9 cellular contexts compared by ENCODE assay signal in the genomic region with DNA sequence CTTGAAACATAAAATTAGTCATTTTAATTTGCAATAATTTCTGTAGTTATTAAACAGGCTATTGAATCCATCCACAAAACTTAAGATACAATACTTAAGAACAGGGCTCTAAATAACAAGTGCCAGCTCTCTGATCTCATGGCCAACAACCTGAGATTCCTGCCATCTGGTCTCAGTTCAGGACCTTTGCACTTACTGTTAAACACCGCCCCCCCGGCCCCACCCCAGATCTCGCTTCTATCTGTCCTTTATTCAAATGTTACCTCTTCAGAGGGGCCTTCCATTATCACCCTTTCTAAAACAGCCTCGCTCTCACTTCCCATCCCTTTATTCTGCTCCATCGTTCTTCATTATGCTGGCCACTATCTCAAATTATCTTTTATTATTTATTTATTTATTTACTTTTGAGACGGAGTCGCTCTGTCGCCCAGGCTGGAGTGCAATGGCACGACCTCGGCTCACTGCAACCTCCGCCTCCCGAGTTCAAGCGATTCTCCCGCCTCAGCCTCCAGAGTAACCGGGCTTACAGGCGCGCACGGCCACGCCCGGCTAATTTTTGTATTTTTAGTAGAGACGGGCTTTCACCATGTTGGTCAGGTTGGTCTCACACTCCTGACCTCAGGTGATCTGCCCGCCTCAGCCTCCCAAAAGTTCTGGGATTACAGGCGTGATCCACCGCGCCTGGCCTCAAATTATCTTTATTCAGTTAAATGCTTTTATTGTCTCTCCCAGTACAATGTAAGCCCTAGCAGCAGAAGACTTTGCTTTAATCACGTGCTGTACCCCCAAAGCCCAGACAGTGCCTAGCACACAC. TPM values are rescaled to one million over a fixed set of nuclear protein-coding genes. Genes with fewer than 3 reads are reported as not detected.
DNase-seq lines count a peak whose midpoint lies in the region; ATAC-seq and TF ChIP-seq lines count a peak whose summit lies in the region.
"Had no signal": no experiment of that assay in that cellular context is flagged by ENCODE, and none has a peak within 500 bp of the region (broad histone marks: within the 10 kb centered on the region; RNA-seq: fewer than 3 reads in every experiment).

No MANE protein-coding gene starts in this region.

- no peaks in the 10 kb centered on the region for H3K36me3 ChIP-seq in smooth muscle cell (ENCODE audit: low read depth)

- POLR2A ChIA-PET in WTC11 (lab: Charles Lee): no interaction called here

- peak overlapping the region; percentile 86 for H3K4me2 ChIP-seq in smooth muscle cell

- peak overlapping the region; percentile 96 for H3K4me3 Mint-ChIP-seq in WTC11

- peak overlapping the region; percentile 99 for H3K27ac Mint-ChIP-seq in WTC11

- TF ChIP-seq CTCF in HFF-Myc (IDR thresholded peaks at IDR 0.05; ENCODE audit: low read depth, low read length, missing control alignments) (no peak), WTC11 (IDR thresholded peaks at IDR 0.05) (no peak), smooth muscle cell (IDR thresholded peaks at IDR 0.05; ENCODE audit: borderline replicate concordance, insufficient read depth, poor library complexity, severe bottlenecking) (no peak)

- H3K4me1 ChIP-seq in right cardiac atrium (ENCODE audit: control insufficient read depth, insufficient read depth, low read length) (peaks cover 6% of the 10 kb centered on the region), smooth muscle cell (ENCODE audit: low read depth) (peaks cover 18% of the 10 kb centered on the region)

- CTCF ChIA-PET in WTC11 (lab: Charles Lee): interaction anchor here (0.7 to 2.8 kb wide), 2 partner anchors 11 to 13 kb away, joined by 3 to 9 read pairs; no protein-coding TSS in a partner anchor

- intact Hi-C loops in right cardiac atrium (cut with DNase I): no loop called here
- intact Hi-C loops in posterior vena cava (cut with DNase I): no loop called here

- peak overlapping the region; percentile 97 for H2AFZ ChIP-seq in smooth muscle cell (ENCODE audit: low read depth)

- H3K9me3 ChIP-seq in right cardiac atrium (ENCODE audit: control insufficient read depth, low read length) (no peaks in the 10 kb centered on the region), smooth muscle cell (replicated peaks; ENCODE audit: low read depth) (no peaks in the 10 kb centered on the region)

- H3K27me3 Mint-ChIP-seq in WTC11 (ENCODE audit: low read depth): peaks cover 23% of the 10 kb centered on the region

- WGBS in right cardiac atrium: 63% methylated on average over 26 of the region's 26 CpGs
- 82% methylated on average over 26 of the region's 26 CpGs for WGBS in smooth muscle cell (ENCODE audit: low lambda C conversion rate)

- H3K9me3 Mint-ChIP-seq in WTC11: peaks cover 3% of the 10 kb centered on the region; the same call in 1 of the 2 replicates

- H3F3A ChIP-seq in smooth muscle cell (ENCODE audit: low read depth): no peaks in the 10 kb centered on the region

- peaks cover 39% of the 10 kb centered on the region for H4K20me1 ChIP-seq in smooth muscle cell (ENCODE audit: low read depth)

- ATAC-seq in WTC11: no peak
- no peak for ATAC-seq in right cardiac atrium
- ATAC-seq in HG02571 (IDR thresholded peaks at IDR 0.05; ENCODE audit: unreplicated experiment): no peak
- ATAC-seq in esophagus mucosa: no peak

- peaks cover 22% of the 10 kb centered on the region for H3K36me3 Mint-ChIP-seq in WTC11

- H3K27ac ChIP-seq in right cardiac atrium (ENCODE audit: low read length) (peak overlapping the region; percentile 90), smooth muscle cell (ENCODE audit: low read depth) (peak overlapping the region; percentile 43)

- DNase-seq in HFF-Myc (ENCODE audit: extremely low read depth, low read depth) (no peak), WTC11 (ENCODE audit: low spot score) (no peak), right cardiac atrium (peak in 1 of 3 donors; percentile 65), smooth muscle cell (lab: John Stamatoyannopoulos, UW; ENCODE audit: unreplicated experiment) (no peak), T1000 (lab: John Stamatoyannopoulos, UW) (no peak), posterior vena cava (ENCODE audit: low spot score) (no peak)

- peak overlapping the region; percentile 89 for H3K4me3 ChIP-seq in HFF-Myc (replicated peaks; ENCODE audit: low read depth, low read length)
- peak overlapping the region; percentile 75 for H3K4me3 ChIP-seq in right cardiac atrium (ENCODE audit: low read length)
- H3K4me3 ChIP-seq in smooth muscle cell: peak overlapping the region; percentile 79

- peaks cover 17% of the 10 kb centered on the region for H3K4me1 Mint-ChIP-seq in WTC11

- H3K27me3 ChIP-seq in right cardiac atrium (ENCODE audit: control insufficient read depth, insufficient read depth) (no peaks in the 10 kb centered on the region), smooth muscle cell (ENCODE audit: low read depth) (no peaks in the 10 kb centered on the region)

- peaks cover 41% of the 10 kb centered on the region for H3K79me2 ChIP-seq in smooth muscle cell (ENCODE audit: low read depth)

- peak overlapping the region; percentile 57 for H3K9ac ChIP-seq in smooth muscle cell (ENCODE audit: low read depth)

TF ChIP-seq in WTC11, 78 proteins besides CTCF, POLR2A, EP300 and RAD21 (continues in another document):
- TF ChIP-seq IRF2 (CRISPR knock-in tag; IDR thresholded peaks at IDR 0.05; ENCODE audit: borderline replicate concordance, low read depth) (no peak), IRF1 (CRISPR knock-in tag; IDR thresholded peaks at IDR 0.05) (no peak), AFF4 (CRISPR knock-in tag; IDR thresholded peaks at IDR 0.05; ENCODE audit: borderline replicate concordance) (no peak), RORB (CRISPR knock-in tag; IDR thresholded peaks at IDR 0.05) (no peak), OVOL2 (CRISPR knock-in tag; IDR thresholded peaks at IDR 0.05; ENCODE audit: borderline replicate concordance) (no peak), TEAD1 (CRISPR knock-in tag; IDR thresholded peaks at IDR 0.05) (no peak)
- TF ChIP-seq, protein P1, sequence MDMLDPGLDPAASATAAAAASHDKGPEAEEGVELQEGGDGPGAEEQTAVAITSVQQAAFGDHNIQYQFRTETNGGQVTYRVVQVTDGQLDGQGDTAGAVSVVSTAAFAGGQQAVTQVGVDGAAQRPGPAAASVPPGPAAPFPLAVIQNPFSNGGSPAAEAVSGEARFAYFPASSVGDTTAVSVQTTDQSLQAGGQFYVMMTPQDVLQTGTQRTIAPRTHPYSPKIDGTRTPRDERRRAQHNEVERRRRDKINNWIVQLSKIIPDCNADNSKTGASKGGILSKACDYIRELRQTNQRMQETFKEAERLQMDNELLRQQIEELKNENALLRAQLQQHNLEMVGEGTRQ (CRISPR knock-in tag; IDR thresholded peaks at IDR 0.05): no peak

RNA-seq across cellular contexts. Expression of gene SNRNP70, which starts 0.8 kb away (rescaled TPM):
- total RNA-seq in WTC11 (2021) (253 to 267 TPM (median 266 TPM) in 3 replicates), right cardiac atrium (100 to 1,000 TPM; 117 to 146 (median 132) TPM), smooth muscle cell (164 and 200 TPM in 2 replicates), posterior vena cava (100 to 1,000 TPM; 114 to 124 TPM), esophagus mucosa (82.3 TPM)
- polyA plus RNA-seq in right cardiac atrium (144 TPM), smooth muscle cell (206 and 216 TPM in 2 replicates)

RNA-seq across cellular contexts. Expression of gene KCNA7, which starts 11.9 kb away (rescaled TPM):
- 0.09 TPM in 3 replicates for total RNA-seq in WTC11 (2021)
- 1 to 10 TPM; 1.2 to 1.5 (median 1.4) TPM for total RNA-seq in right cardiac atrium
- 2.8 TPM for polyA plus RNA-seq in right cardiac atrium
- not detected in 2 replicates for total RNA-seq in smooth muscle cell
- polyA plus RNA-seq in smooth muscle cell: 0.08 and 0.18 TPM in 2 replicates
- not detected for total RNA-seq in posterior vena cava
- total RNA-seq in esophagus mucosa: not detected
- total RNA-seq: M059J had no signal

RNA-seq across cellular contexts. Expression of gene NTF4, which starts 19.8 kb away (rescaled TPM):
- total RNA-seq in WTC11 (2021) (3.9 to 7.7 TPM (median 5.0 TPM) in 3 replicates), right cardiac atrium (under 1 TPM in 3 of 4 donors, not detected in 1; 0.37 to 0.53 (median 0.41) TPM), smooth muscle cell (1.2 and 1.8 TPM in 2 replicates), posterior vena cava (not detected), esophagus mucosa (5.6 TPM)
- polyA plus RNA-seq in right cardiac atrium (2.2 TPM), smooth muscle cell (1.4 and 7.8 TPM in 2 replicates)

RNA-seq across cellular contexts. Expression of gene CGB7, which starts 26.9 kb away (rescaled TPM):
- total RNA-seq in WTC11 (2021) (1.6 to 2.9 TPM (median 2.7 TPM) in 3 replicates), right cardiac atrium (under 1 TPM in 1 of 4 donors, not detected in 3; 0.26 TPM), smooth muscle cell (1.3 and 2.0 TPM in 2 replicates), posterior vena cava (not detected), esophagus mucosa (0.52 TPM)
- polyA plus RNA-seq in right cardiac atrium (0.07 TPM), smooth muscle cell (2.5 and 7.6 TPM in 2 replicates)

RNA-seq across cellular contexts. Expression of gene LIN7B, which starts 29.8 kb away (rescaled TPM):
- 5.1 to 5.7 TPM (median 5.1 TPM) in 3 replicates for total RNA-seq in WTC11 (2021)
- 10 to 100 TPM; 18.0 to 23.6 (median 19.7) TPM for total RNA-seq in right cardiac atrium
- polyA plus RNA-seq in right cardiac atrium: 33.4 TPM
- 11.7 and 16.5 TPM in 2 replicates for total RNA-seq in smooth muscle cell
- polyA plus RNA-seq in smooth muscle cell: 24.7 and 30.7 TPM in 2 replicates
- total RNA-seq in posterior vena cava: 1 to 10 TPM; 9.0 to 9.3 TPM
- 11.7 TPM for total RNA-seq in esophagus mucosa
